In the genomic region with DNA sequence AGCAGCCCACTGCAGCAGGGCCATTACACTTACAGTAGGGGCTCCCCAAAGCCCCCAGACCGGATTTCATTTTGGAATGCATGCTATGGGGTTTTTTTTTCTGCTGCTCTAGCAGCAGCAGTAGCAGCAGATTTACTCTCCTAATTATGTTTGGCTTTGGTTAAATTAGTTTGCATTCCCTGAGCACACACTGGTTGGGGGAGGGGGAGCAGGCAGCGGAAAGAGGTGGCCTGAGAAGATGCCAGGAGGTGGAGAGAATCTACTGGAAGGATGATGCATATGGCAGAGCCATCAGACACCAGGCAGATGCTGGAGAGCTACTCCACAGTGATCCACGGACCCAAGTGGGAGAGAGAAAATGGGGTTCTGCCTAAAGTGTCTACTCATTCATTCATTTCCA, we compare ENCODE assay signal across 1 cellular context.
TF ChIP-seq lines count a peak whose summit lies in the region.

No MANE protein-coding gene starts in this region.

TF ChIP-seq in GM23338, 12 proteins besides CTCF, POLR2A, EP300 and RAD21:
- TF ChIP-seq, protein P1, sequence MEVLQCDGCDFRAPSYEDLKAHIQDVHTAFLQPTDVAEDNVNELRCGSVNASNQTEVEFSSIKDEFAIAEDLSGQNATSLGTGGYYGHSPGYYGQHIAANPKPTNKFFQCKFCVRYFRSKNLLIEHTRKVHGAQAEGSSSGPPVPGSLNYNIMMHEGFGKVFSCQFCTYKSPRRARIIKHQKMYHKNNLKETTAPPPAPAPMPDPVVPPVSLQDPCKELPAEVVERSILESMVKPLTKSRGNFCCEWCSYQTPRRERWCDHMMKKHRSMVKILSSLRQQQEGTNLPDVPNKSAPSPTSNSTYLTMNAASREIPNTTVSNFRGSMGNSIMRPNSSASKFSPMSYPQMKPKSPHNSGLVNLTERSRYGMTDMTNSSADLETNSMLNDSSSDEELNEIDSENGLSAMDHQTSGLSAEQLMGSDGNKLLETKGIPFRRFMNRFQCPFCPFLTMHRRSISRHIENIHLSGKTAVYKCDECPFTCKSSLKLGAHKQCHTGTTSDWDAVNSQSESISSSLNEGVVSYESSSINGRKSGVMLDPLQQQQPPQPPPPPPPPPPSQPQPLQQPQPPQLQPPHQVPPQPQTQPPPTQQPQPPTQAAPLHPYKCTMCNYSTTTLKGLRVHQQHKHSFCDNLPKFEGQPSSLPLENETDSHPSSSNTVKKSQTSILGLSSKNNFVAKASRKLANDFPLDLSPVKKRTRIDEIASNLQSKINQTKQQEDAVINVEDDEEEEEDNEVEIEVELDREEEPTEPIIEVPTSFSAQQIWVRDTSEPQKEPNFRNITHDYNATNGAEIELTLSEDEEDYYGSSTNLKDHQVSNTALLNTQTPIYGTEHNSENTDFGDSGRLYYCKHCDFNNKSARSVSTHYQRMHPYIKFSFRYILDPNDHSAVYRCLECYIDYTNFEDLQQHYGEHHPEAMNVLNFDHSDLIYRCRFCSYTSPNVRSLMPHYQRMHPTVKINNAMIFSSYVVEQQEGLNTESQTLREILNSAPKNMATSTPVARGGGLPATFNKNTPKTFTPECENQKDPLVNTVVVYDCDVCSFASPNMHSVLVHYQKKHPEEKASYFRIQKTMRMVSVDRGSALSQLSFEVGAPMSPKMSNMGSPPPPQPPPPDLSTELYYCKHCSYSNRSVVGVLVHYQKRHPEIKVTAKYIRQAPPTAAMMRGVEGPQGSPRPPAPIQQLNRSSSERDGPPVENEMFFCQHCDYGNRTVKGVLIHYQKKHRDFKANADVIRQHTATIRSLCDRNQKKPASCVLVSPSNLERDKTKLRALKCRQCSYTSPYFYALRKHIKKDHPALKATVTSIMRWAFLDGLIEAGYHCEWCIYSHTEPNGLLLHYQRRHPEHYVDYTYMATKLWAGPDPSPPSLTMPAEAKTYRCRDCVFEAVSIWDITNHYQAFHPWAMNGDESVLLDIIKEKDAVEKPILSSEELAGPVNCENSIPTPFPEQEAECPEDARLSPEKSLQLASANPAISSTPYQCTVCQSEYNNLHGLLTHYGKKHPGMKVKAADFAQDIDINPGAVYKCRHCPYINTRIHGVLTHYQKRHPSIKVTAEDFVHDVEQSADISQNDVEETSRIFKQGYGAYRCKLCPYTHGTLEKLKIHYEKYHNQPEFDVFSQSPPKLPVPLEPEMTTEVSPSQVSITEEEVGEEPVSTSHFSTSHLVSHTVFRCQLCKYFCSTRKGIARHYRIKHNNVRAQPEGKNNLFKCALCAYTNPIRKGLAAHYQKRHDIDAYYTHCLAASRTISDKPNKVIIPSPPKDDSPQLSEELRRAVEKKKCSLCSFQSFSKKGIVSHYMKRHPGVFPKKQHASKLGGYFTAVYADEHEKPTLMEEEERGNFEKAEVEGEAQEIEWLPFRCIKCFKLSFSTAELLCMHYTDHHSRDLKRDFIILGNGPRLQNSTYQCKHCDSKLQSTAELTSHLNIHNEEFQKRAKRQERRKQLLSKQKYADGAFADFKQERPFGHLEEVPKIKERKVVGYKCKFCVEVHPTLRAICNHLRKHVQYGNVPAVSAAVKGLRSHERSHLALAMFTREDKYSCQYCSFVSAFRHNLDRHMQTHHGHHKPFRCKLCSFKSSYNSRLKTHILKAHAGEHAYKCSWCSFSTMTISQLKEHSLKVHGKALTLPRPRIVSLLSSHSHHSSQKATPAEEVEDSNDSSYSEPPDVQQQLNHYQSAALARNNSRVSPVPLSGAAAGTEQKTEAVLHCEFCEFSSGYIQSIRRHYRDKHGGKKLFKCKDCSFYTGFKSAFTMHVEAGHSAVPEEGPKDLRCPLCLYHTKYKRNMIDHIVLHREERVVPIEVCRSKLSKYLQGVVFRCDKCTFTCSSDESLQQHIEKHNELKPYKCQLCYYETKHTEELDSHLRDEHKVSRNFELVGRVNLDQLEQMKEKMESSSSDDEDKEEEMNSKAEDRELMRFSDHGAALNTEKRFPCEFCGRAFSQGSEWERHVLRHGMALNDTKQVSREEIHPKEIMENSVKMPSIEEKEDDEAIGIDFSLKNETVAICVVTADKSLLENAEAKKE (CRISPR knock-in tag; IDR thresholded peaks at IDR 0.05) = peak; percentile 60; the same call in 1 of the 2 replicates
- no peak for TF ChIP-seq POLR2AphosphoS5 (IDR thresholded peaks at IDR 0.05; ENCODE audit: low read depth)
